ENCODE assay signal across 1 cellular context in genomic region chr10:109899578-109900355, GRCh38.
TF ChIP-seq lines count a peak whose summit lies in the region.

No MANE protein-coding gene starts in this region.

TF ChIP-seq in SK-N-SH, 30 proteins besides CTCF, POLR2A, EP300 and RAD21 (continued from another document):
- no peak for TF ChIP-seq NRF1 (IDR thresholded peaks at IDR 0.05; ENCODE audit: low read depth, low read length)
- TF ChIP-seq PBX3 (IDR thresholded peaks at IDR 0.05): no peak
